In genomic region chr17:78805301-78805700, GRCh38 we compare ENCODE assay signal across 11 cellular contexts. TPM values are rescaled to one million over a fixed set of nuclear protein-coding genes. Genes with fewer than 3 reads are reported as not detected.
DNase-seq lines count a peak whose midpoint lies in the region; ATAC-seq lines count a peak whose summit lies in the region.
"Had no signal": no experiment of that assay in that cellular context is flagged by ENCODE, and none has a peak within 500 bp of the region (broad histone marks: within the 10 kb centered on the region; RNA-seq: fewer than 3 reads in every experiment).

No MANE protein-coding gene starts in this region.

- H3K27me3 Mint-ChIP-seq in CD8-positive, alpha-beta memory T cell, result no peaks in the 10 kb centered on the region

- H3K36me3 Mint-ChIP-seq in CD8-positive, alpha-beta memory T cell, result peaks cover 16 to 90% (median 17%) of the 10 kb centered on the region in 3 donors

- H3K9me3 ChIP-seq in CD8-positive, alpha-beta memory T cell (ENCODE audit: low read length), result no peaks in the 10 kb centered on the region

- no peaks in the 10 kb centered on the region for H3K9me3 Mint-ChIP-seq in CD8-positive, alpha-beta memory T cell

- peaks cover 61% of the 10 kb centered on the region for H3K36me3 ChIP-seq in CD8-positive, alpha-beta memory T cell (ENCODE audit: insufficient read depth, low read length)

- ATAC-seq in esophagus mucosa (peak; percentile 18), GM19455 (IDR thresholded peaks at IDR 0.05; ENCODE audit: unreplicated experiment) (no peak), HG02981 (IDR thresholded peaks at IDR 0.05; ENCODE audit: unreplicated experiment) (no peak), HG02885 (IDR thresholded peaks at IDR 0.05; ENCODE audit: poor library complexity, unreplicated experiment) (no peak)

- H3K4me3 Mint-ChIP-seq in CD8-positive, alpha-beta memory T cell, result peak overlapping the region; percentile 52 to 77 (median 66)

- H3K27ac Mint-ChIP-seq in CD8-positive, alpha-beta memory T cell, result peak overlapping the region; percentile 85 to 98 (median 94)

- no peaks in the 10 kb centered on the region for H3K27me3 ChIP-seq in CD8-positive, alpha-beta memory T cell (ENCODE audit: insufficient read depth, low read length, poor library complexity, severe bottlenecking)

- no peak overlapping the region for H3K4me3 ChIP-seq in CD8-positive, alpha-beta memory T cell (ENCODE audit: low read length)

- CTCF ChIA-PET in CD8-positive, alpha-beta memory T cell (lab: Charles Lee), result interaction anchor here (0.7 to 1.9 kb wide), 4 partner anchors 12 to 97 kb away, joined by 3 to 6 read pairs (median 4); no protein-coding TSS in a partner anchor

- POLR2A ChIA-PET in CD8-positive, alpha-beta memory T cell (lab: Charles Lee), result interaction anchor here (0.7 to 1.5 kb wide), 4 partner anchors 18 to 88 kb away, joined by 3 to 15 read pairs (median 4); no protein-coding TSS in a partner anchor

- DNase-seq in CD8-positive, alpha-beta memory T cell, result peak in 4 of 5 donors; percentile 57 to 79 (median 62)
- DNase-seq in activated CD8-positive, alpha-beta memory T cell treated with anti-CD3 and anti-CD28 coated beads for 24 hours, result peak; percentile 81
- DNase-seq in stimulated activated CD4-positive, alpha-beta T cell treated with anti-CD3 and anti-CD28 coated beads, Interleukin-4, amount 100 ng/mL, for 4 hours, result peak; percentile 60 to 71
- no peak for DNase-seq in NCI-H187 treated with DMSO at 0.1 percent for 48 hours (lab: John Stamatoyannopoulos, UW)
- DNase-seq: NCI-H1417, SIG-M5 had no signal

- H3K4me1 Mint-ChIP-seq in CD8-positive, alpha-beta memory T cell, result peaks cover 48 to 51% (median 50%) of the 10 kb centered on the region in 3 donors

- peak overlapping the region; percentile 21 for H3K27ac ChIP-seq in CD8-positive, alpha-beta memory T cell (ENCODE audit: low read depth, low read length)
- H3K27ac ChIP-seq: C4-2B had no signal

- H3K4me1 ChIP-seq in CD8-positive, alpha-beta memory T cell (ENCODE audit: insufficient read depth, low read length), result peaks cover 47% of the 10 kb centered on the region

RNA-seq across cellular contexts. Expression of gene CYTH1, which starts 23.2 kb away (rescaled TPM):
- 100 to 1,000 TPM; 115 to 129 TPM for total RNA-seq in CD8-positive, alpha-beta memory T cell
- polyA plus RNA-seq in CD8-positive, alpha-beta memory T cell, result 279 TPM
- 54.7 TPM for total RNA-seq in esophagus mucosa

RNA-seq across cellular contexts. Expression of gene USP36, which starts 35.3 kb away (rescaled TPM):
- total RNA-seq in CD8-positive, alpha-beta memory T cell, result 100 to 1,000 TPM; 118 to 122 TPM
- 43.2 TPM for polyA plus RNA-seq in CD8-positive, alpha-beta memory T cell
- total RNA-seq in esophagus mucosa, result 26.4 TPM
